1 cellular context compared by ENCODE assay signal in genomic region chr19:934197-934840, GRCh38.
TF ChIP-seq lines count a peak whose summit lies in the region.

No MANE protein-coding gene starts in this region.

TF ChIP-seq in IMR-90, 13 proteins besides CTCF, POLR2A, EP300 and RAD21:
- TF ChIP-seq NFE2L2 (IDR thresholded peaks at IDR 0.05; ENCODE audit: low read depth, low read length) (no peak), RFX5 (IDR thresholded peaks at IDR 0.05; ENCODE audit: low read depth, low read length) (no peak), MAFK (IDR thresholded peaks at IDR 0.05; ENCODE audit: low read depth, low read length) (no peak), FOS (IDR thresholded peaks at IDR 0.05; ENCODE audit: low read depth, low read length) (no peak), CHD1 (IDR thresholded peaks at IDR 0.05; ENCODE audit: low read depth, low read length) (no peak), MAZ (IDR thresholded peaks at IDR 0.05; ENCODE audit: borderline replicate concordance, low read depth, low read length) (no peak), CEBPB (IDR thresholded peaks at IDR 0.05; ENCODE audit: low read depth, low read length) (no peak), ELK1 (IDR thresholded peaks at IDR 0.05; ENCODE audit: borderline replicate concordance, low read depth, low read length) (no peak), SMC3 (IDR thresholded peaks at IDR 0.05; ENCODE audit: low read depth, low read length) (no peak), BHLHE40 (IDR thresholded peaks at IDR 0.05; ENCODE audit: low read depth, low read length) (no peak), MXI1 (IDR thresholded peaks at IDR 0.05; ENCODE audit: borderline replicate concordance, low read depth, low read length) (no peak), USF2 (IDR thresholded peaks at IDR 0.05; ENCODE audit: low read depth, low read length) (no peak), RCOR1 (IDR thresholded peaks at IDR 0.05; ENCODE audit: insufficient replicate concordance, low read length) (no peak)
